ENCODE assay signal across 9 cellular contexts in the genomic region with DNA sequence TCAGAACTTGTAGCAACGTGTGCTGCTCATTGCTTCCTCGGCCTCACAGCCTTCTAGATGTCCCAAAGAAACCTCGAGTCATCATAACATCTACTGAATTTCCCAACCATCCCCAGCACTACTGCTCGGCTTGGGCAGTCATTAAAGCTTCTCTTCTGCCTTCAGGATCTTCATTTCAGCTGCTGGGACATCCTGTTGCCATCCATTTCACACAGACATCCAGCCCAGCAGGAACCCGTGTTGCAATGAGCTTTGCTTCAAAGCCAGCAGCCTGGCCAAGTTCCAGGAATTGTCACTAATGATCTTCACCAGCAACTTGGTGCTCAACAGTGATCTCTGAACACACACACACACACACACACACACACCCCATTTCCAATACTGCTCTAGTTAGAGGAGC. TPM values are rescaled to one million over a fixed set of nuclear protein-coding genes. Genes with fewer than 3 reads are reported as not detected.
A peak's percentile ranks its signal among the peaks of the same experiment; 100 is the strongest.
DNase-seq lines count a peak whose midpoint lies in the region; ATAC-seq and TF ChIP-seq lines count a peak whose summit lies in the region.
"Had no signal": no experiment of that assay in that cellular context is flagged by ENCODE, and none has a peak within 500 bp of the region (broad histone marks: within the 10 kb centered on the region; RNA-seq: fewer than 3 reads in every experiment).

No MANE protein-coding gene starts in this region.

- CTCF ChIA-PET in activated CD4-positive, alpha-beta memory T cell treated with anti-CD3 and anti-CD28 coated beads, Interleukin-2, amount 10 ng/mL, durations not matched to agents 7 days and 5 days (lab: Charles Lee): interaction anchor here (0.6 kb wide), 1 partner anchor 19 kb away, joined by 3 read pairs; no protein-coding TSS in a partner anchor

- no peak overlapping the region for H3K4me3 Mint-ChIP-seq in mesothelial cell of epicardium
- H3K4me3 Mint-ChIP-seq in activated CD4-positive, alpha-beta memory T cell treated with anti-CD3 and anti-CD28 coated beads, Interleukin-2, amount 10 ng/mL, durations not matched to agents 7 days and 5 days: no peak overlapping the region
- no peak overlapping the region for H3K4me3 Mint-ChIP-seq in activated T-helper 17 cell treated with anti-CD3 and anti-CD28 coated beads, Interleukin-2, amount 50 U/mL, for 72 hours
- H3K4me3 Mint-ChIP-seq: activated naive CD8-positive, alpha-beta T cell treated with anti-CD3 and anti-CD28 coated beads for 36 hours had no signal

- no peak for TF ChIP-seq CTCF in mesothelial cell of epicardium (IDR thresholded peaks at IDR 0.05; ENCODE audit: unreplicated experiment)

- no peaks in the 10 kb centered on the region for H3K9me3 Mint-ChIP-seq in mesothelial cell of epicardium
- H3K9me3 Mint-ChIP-seq in activated CD4-positive, alpha-beta memory T cell treated with anti-CD3 and anti-CD28 coated beads, Interleukin-2, amount 10 ng/mL, durations not matched to agents 7 days and 5 days: no peaks in the 10 kb centered on the region
- H3K9me3 Mint-ChIP-seq in activated T-helper 17 cell treated with anti-CD3 and anti-CD28 coated beads, Interleukin-2, amount 50 U/mL, for 72 hours: no peaks in the 10 kb centered on the region
- H3K9me3 Mint-ChIP-seq: activated naive CD8-positive, alpha-beta T cell treated with anti-CD3 and anti-CD28 coated beads for 36 hours had no signal

- H3K4me1 Mint-ChIP-seq in mesothelial cell of epicardium: peaks cover 59% of the 10 kb centered on the region
- no peaks in the 10 kb centered on the region for H3K4me1 Mint-ChIP-seq in activated CD4-positive, alpha-beta memory T cell treated with anti-CD3 and anti-CD28 coated beads, Interleukin-2, amount 10 ng/mL, durations not matched to agents 7 days and 5 days
- no peaks in the 10 kb centered on the region for H3K4me1 Mint-ChIP-seq in activated T-helper 17 cell treated with anti-CD3 and anti-CD28 coated beads, Interleukin-2, amount 50 U/mL, for 72 hours
- H3K4me1 Mint-ChIP-seq: activated naive CD8-positive, alpha-beta T cell treated with anti-CD3 and anti-CD28 coated beads for 36 hours had no signal

- ATAC-seq in activated T-helper 17 cell treated with anti-CD3 and anti-CD28 coated beads, Interleukin-2, amount 50 U/mL, for 72 hours (replicated peaks): no peak
- ATAC-seq in HG02981 (IDR thresholded peaks at IDR 0.05; ENCODE audit: unreplicated experiment): no peak
- no peak for ATAC-seq in HG03342 (IDR thresholded peaks at IDR 0.05; ENCODE audit: unreplicated experiment)

- peaks cover 6% of the 10 kb centered on the region for H3K36me3 Mint-ChIP-seq in mesothelial cell of epicardium
- no peaks in the 10 kb centered on the region for H3K36me3 Mint-ChIP-seq in activated CD4-positive, alpha-beta memory T cell treated with anti-CD3 and anti-CD28 coated beads, Interleukin-2, amount 10 ng/mL, durations not matched to agents 7 days and 5 days (ENCODE audit: low read depth)
- no peaks in the 10 kb centered on the region for H3K36me3 Mint-ChIP-seq in activated T-helper 17 cell treated with anti-CD3 and anti-CD28 coated beads, Interleukin-2, amount 50 U/mL, for 72 hours (ENCODE audit: low read depth)
- H3K36me3 Mint-ChIP-seq: activated naive CD8-positive, alpha-beta T cell treated with anti-CD3 and anti-CD28 coated beads for 36 hours had no signal

- no peaks in the 10 kb centered on the region for H3K27me3 Mint-ChIP-seq in mesothelial cell of epicardium (ENCODE audit: low read depth)
- H3K27me3 Mint-ChIP-seq in activated CD4-positive, alpha-beta memory T cell treated with anti-CD3 and anti-CD28 coated beads, Interleukin-2, amount 10 ng/mL, durations not matched to agents 7 days and 5 days: no peaks in the 10 kb centered on the region
- H3K27me3 Mint-ChIP-seq in activated T-helper 17 cell treated with anti-CD3 and anti-CD28 coated beads, Interleukin-2, amount 50 U/mL, for 72 hours: no peaks in the 10 kb centered on the region
- H3K27me3 Mint-ChIP-seq: activated naive CD8-positive, alpha-beta T cell treated with anti-CD3 and anti-CD28 coated beads for 36 hours had no signal

- POLR2A ChIA-PET in activated CD4-positive, alpha-beta memory T cell treated with anti-CD3 and anti-CD28 coated beads, Interleukin-2, amount 10 ng/mL, durations not matched to agents 7 days and 5 days (lab: Charles Lee): no interaction called here

- DNase-seq in A172 (ENCODE audit: low spot score) (peak; percentile 32), MV-4-11 (lab: John Stamatoyannopoulos, UW) (peak; percentile 76), dermis blood vessel endothelial cell (peak; percentile 82), mesothelial cell of epicardium (ENCODE audit: low spot score in 2 of 2, unreplicated experiment in 2 of 2) (no peak)
- no peak for DNase-seq in activated CD4-positive, alpha-beta memory T cell treated with anti-CD3 and anti-CD28 coated beads, Interleukin-2, amount 10 ng/mL, durations not matched to agents 7 days and 5 days
- DNase-seq: activated naive CD8-positive, alpha-beta T cell treated with anti-CD3 and anti-CD28 coated beads for 36 hours had no signal

- H3K27ac Mint-ChIP-seq in mesothelial cell of epicardium: peak overlapping the region; percentile 96
- no peak overlapping the region for H3K27ac Mint-ChIP-seq in activated CD4-positive, alpha-beta memory T cell treated with anti-CD3 and anti-CD28 coated beads, Interleukin-2, amount 10 ng/mL, durations not matched to agents 7 days and 5 days
- no peak overlapping the region for H3K27ac Mint-ChIP-seq in activated T-helper 17 cell treated with anti-CD3 and anti-CD28 coated beads, Interleukin-2, amount 50 U/mL, for 72 hours
- H3K27ac Mint-ChIP-seq: activated naive CD8-positive, alpha-beta T cell treated with anti-CD3 and anti-CD28 coated beads for 36 hours had no signal

RNA-seq across cellular contexts. Expression of a gene that starts 18.5 kb away (rescaled TPM):
- 32.3 and 49.4 TPM in 2 replicates for total RNA-seq in A172 (2014; rRNA removed; shearing (Covaris generic))
- total RNA-seq in dermis blood vessel endothelial cell (43.4 and 50.8 TPM in 2 replicates), mesothelial cell of epicardium (203 to 225 TPM (median 217 TPM) in 3 replicates)
- not detected for total RNA-seq in activated CD4-positive, alpha-beta memory T cell treated with anti-CD3 and anti-CD28 coated beads, Interleukin-2, amount 10 ng/mL, durations not matched to agents 7 days and 5 days
- total RNA-seq in activated T-helper 17 cell treated with anti-CD3 and anti-CD28 coated beads, Interleukin-2, amount 50 U/mL, for 72 hours: under 1 TPM in 1 of 2 donors, not detected in 1; 0.11 TPM
- total RNA-seq: activated naive CD8-positive, alpha-beta T cell treated with anti-CD3 and anti-CD28 coated beads for 36 hours had no signal

Comparison
In these comparisons a context has a peak if more than half of its experiments do, and no peak if none do; other contexts are left out.
1. DNase-seq: peak in A172 (single experiment), MV-4-11 (single experiment) and dermis blood vessel endothelial cell (single experiment); none in mesothelial cell of epicardium (0 of 2) and activated CD4-positive, alpha-beta memory T cell treated with anti-CD3 and anti-CD28 coated beads, Interleukin-2, amount 10 ng/mL, durations not matched to agents 7 days and 5 days (single experiment).
2. RNA of a gene that starts 18.5 kb away (total RNA-seq): 203 to 225 TPM in mesothelial cell of epicardium, 43.4 to 50.8 TPM in dermis blood vessel endothelial cell and 32.3 to 49.4 TPM in A172; 0.11 TPM in activated T-helper 17 cell treated with anti-CD3 and anti-CD28 coated beads, Interleukin-2, amount 50 U/mL, for 72 hours and not detected in activated CD4-positive, alpha-beta memory T cell treated with anti-CD3 and anti-CD28 coated beads, Interleukin-2, amount 10 ng/mL, durations not matched to agents 7 days and 5 days; every median in the first group is over 10 times any median in the second.